8 cellular contexts compared by ENCODE assay signal in the genomic region with DNA sequence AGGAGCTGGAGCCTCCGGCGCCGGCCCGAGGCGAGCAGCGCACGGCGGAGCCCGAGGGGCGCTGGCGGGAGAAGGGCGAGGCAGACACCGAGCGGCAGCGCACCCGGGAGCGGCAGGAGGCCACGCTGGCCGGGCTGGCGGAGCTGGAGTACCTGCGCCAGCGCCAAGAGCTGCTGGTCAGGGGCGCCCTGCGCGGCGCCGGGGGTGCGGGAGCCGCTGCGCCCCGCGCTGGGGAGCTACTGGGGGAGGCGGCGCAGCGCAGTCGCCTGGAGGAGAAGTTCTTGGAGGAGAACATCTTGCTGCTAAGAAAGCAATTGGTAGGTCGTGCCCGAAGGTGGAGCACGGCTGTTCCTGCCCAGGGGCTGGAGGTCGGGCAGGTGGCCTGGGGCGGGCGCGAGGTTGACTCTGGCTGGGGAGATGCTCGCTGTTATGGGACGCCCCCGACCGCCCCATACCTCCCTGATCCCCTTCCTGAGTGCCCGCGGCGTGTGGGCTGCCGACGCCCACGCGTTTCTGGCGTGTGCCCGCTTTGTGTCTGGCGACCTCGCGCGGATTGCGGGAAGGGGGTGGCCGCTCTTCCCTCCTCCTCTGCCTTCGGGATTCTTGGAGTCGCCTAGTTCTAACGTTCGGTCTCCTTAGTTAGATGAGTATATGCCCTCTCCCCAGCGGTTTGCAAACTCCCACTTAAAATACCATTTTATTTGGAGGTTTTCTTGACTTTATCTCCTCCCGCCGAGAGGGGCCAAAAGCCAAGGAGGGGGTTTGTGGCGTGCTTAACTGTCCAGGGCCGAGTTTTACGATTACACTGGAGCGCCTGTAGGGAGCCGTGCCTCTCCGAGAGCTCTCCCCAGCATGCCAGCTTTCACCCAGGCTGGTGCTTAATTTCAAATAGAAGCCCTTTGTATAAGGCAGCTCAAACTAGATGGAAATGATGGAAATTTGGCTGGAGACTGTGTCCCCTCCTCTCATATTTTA. TPM values are rescaled to one million over a fixed set of nuclear protein-coding genes. Genes with fewer than 3 reads are reported as not detected.
DNase-seq lines count a peak whose midpoint lies in the region; ATAC-seq lines count a peak whose summit lies in the region.

No MANE protein-coding gene starts in this region.

- H3K27me3 Mint-ChIP-seq in T-helper 2 cell treated with Interferon-gamma antibody and Interleukin-4, amounts not matched to agents 5 μg/mL and 100 μg/mL, for 36 hours (ENCODE audit: low read depth), result peaks cover 17% of the 10 kb centered on the region
- H3K27me3 Mint-ChIP-seq in stimulated activated naive CD8-positive, alpha-beta T cell treated with anti-CD3 and anti-CD28 coated beads, Interleukin-15, amount 100 ng/mL, for 72 hours, result peaks cover 53% of the 10 kb centered on the region

- H3K4me1 ChIP-seq in BLaER1 treated with 17β-estradiol and CSF1 and Interleukin-3, amounts not matched to agents 10 nM and 100 nM, result peaks cover 18 to 66% (median 49%) of the 10 kb centered on the region in 10 experiments
- H3K4me1 ChIP-seq in duodenal mucosa (ENCODE audit: control insufficient read depth in 1 of 2, insufficient read depth in 2 of 2, low read length in 2 of 2), result peaks cover 18 to 23% of the 10 kb centered on the region in 2 donors

- H3K36me3 ChIP-seq in BLaER1 treated with 17β-estradiol and CSF1 and Interleukin-3, amounts not matched to agents 10 nM and 100 nM, result peaks cover 0 to 29% (median 6%) of the 10 kb centered on the region in 11 experiments; a peak in 11 of 22 replicates
- peaks cover 3 to 5% of the 10 kb centered on the region in 2 donors for H3K36me3 ChIP-seq in duodenal mucosa (ENCODE audit: control insufficient read depth in 1 of 2, insufficient read depth in 2 of 2, low read length in 2 of 2)

- H3K36me3 Mint-ChIP-seq in T-helper 2 cell treated with Interferon-gamma antibody and Interleukin-4, amounts not matched to agents 5 μg/mL and 100 μg/mL, for 36 hours (ENCODE audit: low read depth), result peaks cover 10% of the 10 kb centered on the region

- peaks cover 38% of the 10 kb centered on the region for H3K4me1 Mint-ChIP-seq in T-helper 2 cell treated with Interferon-gamma antibody and Interleukin-4, amounts not matched to agents 5 μg/mL and 100 μg/mL, for 36 hours (ENCODE audit: low read depth)
- H3K4me1 Mint-ChIP-seq in stimulated activated naive CD8-positive, alpha-beta T cell treated with anti-CD3 and anti-CD28 coated beads, Interleukin-15, amount 100 ng/mL, for 72 hours, result peaks cover 51% of the 10 kb centered on the region

- H3K27ac ChIP-seq in BLaER1 treated with 17β-estradiol and CSF1 and Interleukin-3, amounts not matched to agents 10 nM and 100 nM, result peak overlapping the region; percentile 40 to 78 (median 68); a peak in 21 of 22 replicates
- peak overlapping the region; percentile 68 for H3K27ac ChIP-seq in duodenal mucosa (ENCODE audit: low read depth, low read length)

- no peaks in the 10 kb centered on the region for H3K9me3 Mint-ChIP-seq in T-helper 2 cell treated with Interferon-gamma antibody and Interleukin-4, amounts not matched to agents 5 μg/mL and 100 μg/mL, for 36 hours
- no peaks in the 10 kb centered on the region for H3K9me3 Mint-ChIP-seq in stimulated activated naive CD8-positive, alpha-beta T cell treated with anti-CD3 and anti-CD28 coated beads, Interleukin-15, amount 100 ng/mL, for 72 hours

- DNase-seq in T-helper 2 cell treated with Interferon-gamma antibody and Interleukin-4, amounts not matched to agents 5 μg/mL and 100 μg/mL, for 36 hours (ENCODE audit: low spot score), result peak; percentile 45
- DNase-seq in lung microvascular endothelial cell (ENCODE audit: low read depth in 2 of 2), result peak; percentile 2 to 3
- DNase-seq in stimulated activated naive CD8-positive, alpha-beta T cell treated with anti-CD3 and anti-CD28 coated beads, Interleukin-15, amount 100 ng/mL, for 72 hours, result peak; percentile 39 to 55
- no peak for DNase-seq in DMS153 (lab: John Stamatoyannopoulos, UW)

- peaks cover 0 to 30% (median 0%) of the 10 kb centered on the region in 11 experiments; a peak in 9 of 22 replicates for H3K27me3 ChIP-seq in BLaER1 treated with 17β-estradiol and CSF1 and Interleukin-3, amounts not matched to agents 10 nM and 100 nM
- H3K27me3 ChIP-seq in duodenal mucosa (ENCODE audit: control insufficient read depth in 1 of 2, insufficient read depth in 2 of 2, low read length in 2 of 2), result peaks cover 0 to 4% of the 10 kb centered on the region in 2 donors

- peak overlapping the region; percentile 93 to 100 (median 98) for H3K4me2 ChIP-seq in BLaER1 treated with 17β-estradiol and CSF1 and Interleukin-3, amounts not matched to agents 10 nM and 100 nM

- peak overlapping the region; percentile 37 for H3K27ac Mint-ChIP-seq in T-helper 2 cell treated with Interferon-gamma antibody and Interleukin-4, amounts not matched to agents 5 μg/mL and 100 μg/mL, for 36 hours
- peak overlapping the region in 1 of 2 donors; percentile 71 for H3K27ac Mint-ChIP-seq in stimulated activated naive CD8-positive, alpha-beta T cell treated with anti-CD3 and anti-CD28 coated beads, Interleukin-15, amount 100 ng/mL, for 72 hours

- H3K4me3 ChIP-seq in BLaER1 treated with 17β-estradiol and CSF1 and Interleukin-3, amounts not matched to agents 10 nM and 100 nM, result peak overlapping the region; percentile 75 to 88 (median 80)
- peak overlapping the region; percentile 69 to 76 for H3K4me3 ChIP-seq in duodenal mucosa (ENCODE audit: low read depth in 1 of 2, low read length in 2 of 2)

- no peaks in the 10 kb centered on the region for H3K9me3 ChIP-seq in BLaER1 treated with 17β-estradiol and CSF1 and Interleukin-3, amounts not matched to agents 10 nM and 100 nM (replicated peaks in 1 of 11)
- no peaks in the 10 kb centered on the region for H3K9me3 ChIP-seq in duodenal mucosa (ENCODE audit: control insufficient read depth in 1 of 2, low read length in 2 of 2)

- no peaks in the 10 kb centered on the region; a peak in 1 of 22 replicates for H4K20me1 ChIP-seq in BLaER1 treated with 17β-estradiol and CSF1 and Interleukin-3, amounts not matched to agents 10 nM and 100 nM

- ATAC-seq in GM18907 (IDR thresholded peaks at IDR 0.05; ENCODE audit: unreplicated experiment), result peak; percentile 31
- ATAC-seq in HG03095 (IDR thresholded peaks at IDR 0.05; ENCODE audit: unreplicated experiment), result peak; percentile 17
- peak; percentile 52 for ATAC-seq in stimulated activated naive CD8-positive, alpha-beta T cell treated with anti-CD3 and anti-CD28 coated beads, Interleukin-15, amount 100 ng/mL, for 72 hours

- H3K9ac ChIP-seq in BLaER1 treated with 17β-estradiol and CSF1 and Interleukin-3, amounts not matched to agents 10 nM and 100 nM, result peak overlapping the region; percentile 68 to 91 (median 81)
- H3K9ac ChIP-seq in duodenal mucosa (ENCODE audit: low read depth in 1 of 2, low read length in 2 of 2), result peak overlapping the region; percentile 36 to 57

- H3K4me3 Mint-ChIP-seq in T-helper 2 cell treated with Interferon-gamma antibody and Interleukin-4, amounts not matched to agents 5 μg/mL and 100 μg/mL, for 36 hours, result peak overlapping the region; percentile 85
- peak overlapping the region; percentile 83 to 85 for H3K4me3 Mint-ChIP-seq in stimulated activated naive CD8-positive, alpha-beta T cell treated with anti-CD3 and anti-CD28 coated beads, Interleukin-15, amount 100 ng/mL, for 72 hours

RNA-seq across cellular contexts. Expression of a gene that starts 0.8 kb away (rescaled TPM):
- under 0.01 and 0.20 TPM in 2 replicates for total RNA-seq in lung microvascular endothelial cell
